ENCODE assay signal across 8 cellular contexts in genomic region chr11:61071208-61071681, GRCh38. TPM values are rescaled to one million over a fixed set of nuclear protein-coding genes. Genes with fewer than 3 reads are reported as not detected.
DNase-seq lines count a peak whose midpoint lies in the region; ATAC-seq lines count a peak whose summit lies in the region.

No MANE protein-coding gene starts in this region.

- ATAC-seq in GM19023 (IDR thresholded peaks at IDR 0.05; ENCODE audit: unreplicated experiment) (peak; percentile 75), HG03066 (IDR thresholded peaks at IDR 0.05; ENCODE audit: low read depth, unreplicated experiment) (peak; percentile 87)
- peak; percentile 94 to 95 for ATAC-seq in natural killer cell treated with Interleukin-12 subunit alpha and Interleukin-12 subunit beta and Interleukin-15 and Interleukin-18, amount 100 ng/mL, for 72 hours

- no peaks in the 10 kb centered on the region for H3K27me3 Mint-ChIP-seq in activated CD4-positive, alpha-beta memory T cell treated with anti-CD3 and anti-CD28 coated beads for 36 hours
- peaks cover 0 to 2% of the 10 kb centered on the region in 2 donors for H3K27me3 Mint-ChIP-seq in natural killer cell treated with Interleukin-12 subunit alpha and Interleukin-12 subunit beta and Interleukin-15 and Interleukin-18, amount 100 ng/mL, for 72 hours

- peak overlapping the region; percentile 62 for H3K4me3 Mint-ChIP-seq in activated CD4-positive, alpha-beta memory T cell treated with anti-CD3 and anti-CD28 coated beads for 36 hours
- peak overlapping the region; percentile 12 for H3K4me3 Mint-ChIP-seq in natural killer cell treated with Interleukin-12 subunit alpha and Interleukin-12 subunit beta and Interleukin-15 and Interleukin-18, amount 100 ng/mL, for 72 hours

- peaks cover 89% of the 10 kb centered on the region for H3K4me1 Mint-ChIP-seq in activated CD4-positive, alpha-beta memory T cell treated with anti-CD3 and anti-CD28 coated beads for 36 hours (ENCODE audit: low read depth)
- H3K4me1 Mint-ChIP-seq in natural killer cell treated with Interleukin-12 subunit alpha and Interleukin-12 subunit beta and Interleukin-15 and Interleukin-18, amount 100 ng/mL, for 72 hours (ENCODE audit: low read depth in 2 of 2), result peaks cover 24 to 32% of the 10 kb centered on the region in 2 donors

- CTCF ChIA-PET in activated CD4-positive, alpha-beta memory T cell treated with anti-CD3 and anti-CD28 coated beads for 36 hours (lab: Charles Lee), result interaction anchor here (1.5 kb wide), 1 partner anchor 41 kb away, joined by 4 read pairs; no protein-coding TSS in a partner anchor

- peaks cover 71% of the 10 kb centered on the region for H3K36me3 Mint-ChIP-seq in activated CD4-positive, alpha-beta memory T cell treated with anti-CD3 and anti-CD28 coated beads for 36 hours
- H3K36me3 Mint-ChIP-seq in natural killer cell treated with Interleukin-12 subunit alpha and Interleukin-12 subunit beta and Interleukin-15 and Interleukin-18, amount 100 ng/mL, for 72 hours, result no peaks in the 10 kb centered on the region

- H3K9me3 Mint-ChIP-seq in activated CD4-positive, alpha-beta memory T cell treated with anti-CD3 and anti-CD28 coated beads for 36 hours, result no peaks in the 10 kb centered on the region
- H3K9me3 Mint-ChIP-seq in natural killer cell treated with Interleukin-12 subunit alpha and Interleukin-12 subunit beta and Interleukin-15 and Interleukin-18, amount 100 ng/mL, for 72 hours, result no peaks in the 10 kb centered on the region

- POLR2A ChIA-PET in activated CD4-positive, alpha-beta memory T cell treated with anti-CD3 and anti-CD28 coated beads for 36 hours (lab: Charles Lee), result interaction anchor here (0.6 to 5.1 kb wide), 9 partner anchors 10 to 89 kb away, joined by 3 to 31 read pairs (median 9); no protein-coding TSS in a partner anchor

- intact Hi-C loops in activated CD4-positive, alpha-beta memory T cell treated with anti-CD3 and anti-CD28 coated beads for 36 hours (cut with micrococcal nuclease), result no loop called here

- H3K27ac Mint-ChIP-seq in activated CD4-positive, alpha-beta memory T cell treated with anti-CD3 and anti-CD28 coated beads for 36 hours, result peak overlapping the region; percentile 94
- H3K27ac Mint-ChIP-seq in natural killer cell treated with Interleukin-12 subunit alpha and Interleukin-12 subunit beta and Interleukin-15 and Interleukin-18, amount 100 ng/mL, for 72 hours, result peak overlapping the region; percentile 29 to 67

- peak; percentile 80 for DNase-seq in activated CD4-positive, alpha-beta memory T cell treated with anti-CD3 and anti-CD28 coated beads for 36 hours
- peak; percentile 85 for DNase-seq in natural killer cell treated with Interleukin-12 subunit alpha and Interleukin-12 subunit beta and Interleukin-15 and Interleukin-18, amount 100 ng/mL, for 72 hours (ENCODE audit: low spot score)
- DNase-seq in foreskin melanocyte, result no peak
- no peak for DNase-seq in AG20443 (ENCODE audit: low spot score)
- no peak for DNase-seq in NCI-H345 (lab: John Stamatoyannopoulos, UW)
- DNase-seq in cortex of kidney (lab: John Stamatoyannopoulos, UW), result no peak

RNA-seq across cellular contexts. Expression of gene CD5, which starts 31.0 kb away (rescaled TPM):
- total RNA-seq in activated CD4-positive, alpha-beta memory T cell treated with anti-CD3 and anti-CD28 coated beads for 36 hours, result 100 to 1,000 TPM; 302 to 306 TPM
- 10 to 100 TPM in 1 of 2 donors, 1 to 10 TPM in 1; 2.7 to 16.5 TPM for total RNA-seq in natural killer cell treated with Interleukin-12 subunit alpha and Interleukin-12 subunit beta and Interleukin-15 and Interleukin-18, amount 100 ng/mL, for 72 hours

Comparison
In these comparisons a context has a peak if more than half of its experiments do, and no peak if none do; other contexts are left out.
1. DNase-seq: peak in activated CD4-positive, alpha-beta memory T cell treated with anti-CD3 and anti-CD28 coated beads for 36 hours (single experiment) and natural killer cell treated with Interleukin-12 subunit alpha and Interleukin-12 subunit beta and Interleukin-15 and Interleukin-18, amount 100 ng/mL, for 72 hours (single experiment); none in foreskin melanocyte (single experiment), AG20443 (single experiment), NCI-H345 (single experiment) and cortex of kidney (single experiment).
2. RNA of gene CD5, which starts 31.0 kb away (total RNA-seq): 302 to 306 TPM in activated CD4-positive, alpha-beta memory T cell treated with anti-CD3 and anti-CD28 coated beads for 36 hours; 2.7 to 16.5 TPM in natural killer cell treated with Interleukin-12 subunit alpha and Interleukin-12 subunit beta and Interleukin-15 and Interleukin-18, amount 100 ng/mL, for 72 hours; every median in the first group is over 10 times any median in the second.
3. Peak in every context shown above with its lines, with median percentiles within 50 percentile points of each other: ATAC-seq.